In genomic region chr9:90921104-90921503, GRCh38 we compare ENCODE assay signal across 15 cellular contexts.
DNase-seq lines count a peak whose midpoint lies in the region; ATAC-seq and TF ChIP-seq lines count a peak whose summit lies in the region.
"Had no signal": no experiment of that assay in that cellular context is flagged by ENCODE, and none has a peak within 500 bp of the region (broad histone marks: within the 10 kb centered on the region; RNA-seq: fewer than 3 reads in every experiment).

No MANE protein-coding gene starts in this region.

- no peaks in the 10 kb centered on the region for H3K27me3 Mint-ChIP-seq in Calu3 (ENCODE audit: unreplicated experiment)

- H3K4me2 ChIP-seq in parathyroid adenoma (ENCODE audit: low read length), result peak overlapping the region; percentile 47

- H3K36me3 Mint-ChIP-seq in Calu3 (ENCODE audit: insufficient read depth, unreplicated experiment), result no peaks in the 10 kb centered on the region

- peak; percentile 10 for DNase-seq in Calu3
- peak; percentile 13 for DNase-seq in NCI-H2171 (lab: John Stamatoyannopoulos, UW)
- DNase-seq in fibroblast of pulmonary artery (ENCODE audit: low read depth), result peak; percentile 22
- no peak for DNase-seq in effector memory CD4-positive, alpha-beta T cell
- no peak for DNase-seq in HCEC 1CT
- DNase-seq: colonic mucosa; DND-41; NCI-H1048; stimulated activated CD4-positive, alpha-beta T cell treated with anti-CD3 and anti-CD28 coated beads, Interleukin-15, amount 100 ng/mL, for 24 hours had no signal

- H3K27me3 ChIP-seq in parathyroid adenoma (ENCODE audit: control insufficient read depth, insufficient read depth, low read length), result no peaks in the 10 kb centered on the region
- no peaks in the 10 kb centered on the region for H3K27me3 ChIP-seq in effector memory CD4-positive, alpha-beta T cell (replicated peaks; ENCODE audit: control insufficient read depth, insufficient read depth, low read length, poor library complexity, severe bottlenecking)
- H3K27me3 ChIP-seq: colonic mucosa, tibial nerve had no signal

- no TSS peak for BruUV-seq in Calu3 (replicated peaks; lab: Mats Ljungman, UMichigan)

- TF ChIP-seq CTCF in Calu3 (IDR thresholded peaks at IDR 0.05; ENCODE audit: unreplicated experiment) (no peak), fibroblast of pulmonary artery (IDR thresholded peaks at IDR 0.05; ENCODE audit: low read length, missing control alignments) (no peak), parathyroid adenoma (IDR thresholded peaks at IDR 0.05) (no peak)

- no peaks in the 10 kb centered on the region for H3K9me3 ChIP-seq in parathyroid adenoma (ENCODE audit: control insufficient read depth, low read length)
- H3K9me3 ChIP-seq in effector memory CD4-positive, alpha-beta T cell (ENCODE audit: control insufficient read depth, low read length), result no peaks in the 10 kb centered on the region
- H3K9me3 ChIP-seq: colonic mucosa, tibial nerve had no signal

- H3K9ac ChIP-seq in parathyroid adenoma, result no peak overlapping the region

- H3K36me3 ChIP-seq in parathyroid adenoma (ENCODE audit: control insufficient read depth, insufficient read depth, low read length), result no peaks in the 10 kb centered on the region
- H3K36me3 ChIP-seq in effector memory CD4-positive, alpha-beta T cell (ENCODE audit: control insufficient read depth, insufficient read depth, low read length), result no peaks in the 10 kb centered on the region
- H3K36me3 ChIP-seq: colonic mucosa, tibial nerve had no signal

- CTCF ChIA-PET in Calu3 (lab: Charles Lee), result no interaction called here

- H3K27ac ChIP-seq in parathyroid adenoma, result peak overlapping the region; percentile 21
- H3K27ac ChIP-seq in effector memory CD4-positive, alpha-beta T cell (ENCODE audit: insufficient read depth, low read length, poor library complexity, severe bottlenecking), result no peak overlapping the region
- H3K27ac ChIP-seq: colonic mucosa, tibial nerve had no signal

- H2AFZ ChIP-seq in parathyroid adenoma, result peak overlapping the region; percentile 45

- peaks cover 5% of the 10 kb centered on the region for H3K4me1 ChIP-seq in parathyroid adenoma
- H3K4me1 ChIP-seq in effector memory CD4-positive, alpha-beta T cell (ENCODE audit: control insufficient read depth, insufficient read depth, low read length, poor library complexity, severe bottlenecking), result no peaks in the 10 kb centered on the region
- H3K4me1 ChIP-seq: colonic mucosa, tibial nerve had no signal

- no peak for ATAC-seq in HG02884 (IDR thresholded peaks at IDR 0.05; ENCODE audit: unreplicated experiment)
- no peak for ATAC-seq in HG02852 (IDR thresholded peaks at IDR 0.05; ENCODE audit: unreplicated experiment)
- ATAC-seq: left colon had no signal

- H3K4me3 ChIP-seq in fibroblast of pulmonary artery (replicated peaks; ENCODE audit: low read depth, low read length), result no peak overlapping the region
- no peak overlapping the region for H3K4me3 ChIP-seq in parathyroid adenoma (ENCODE audit: low read depth, low read length)
- no peak overlapping the region for H3K4me3 ChIP-seq in effector memory CD4-positive, alpha-beta T cell (ENCODE audit: insufficient read depth, low read depth, low read length, poor library complexity, severe bottlenecking)
- H3K4me3 ChIP-seq: colonic mucosa, tibial nerve had no signal

- no peak overlapping the region for H3K4me3 Mint-ChIP-seq in Calu3 (ENCODE audit: low read depth, unreplicated experiment)
- H3K4me3 Mint-ChIP-seq: T-helper 1 cell treated with Interleukin-12 subunit alpha and Interleukin-12 subunit beta and Interleukin-4 antibody, amounts not matched to agents 30 μg/mL and 1 μg/mL, for 36 hours had no signal

- intact Hi-C loops in Calu3 (cut with micrococcal nuclease; ENCODE audit: unreplicated experiment), result no loop called here

- H3K27ac Mint-ChIP-seq in Calu3 (ENCODE audit: unreplicated experiment), result no peak overlapping the region
- H3K27ac Mint-ChIP-seq: T-helper 1 cell treated with Interleukin-12 subunit alpha and Interleukin-12 subunit beta and Interleukin-4 antibody, amounts not matched to agents 30 μg/mL and 1 μg/mL, for 36 hours had no signal

- no peaks in the 10 kb centered on the region for H3K79me2 ChIP-seq in parathyroid adenoma

- peaks cover 9% of the 10 kb centered on the region for H3K4me1 Mint-ChIP-seq in Calu3 (ENCODE audit: low read depth, unreplicated experiment)

- no peaks in the 10 kb centered on the region for H3K9me3 Mint-ChIP-seq in Calu3 (ENCODE audit: low read depth, unreplicated experiment)
- H3K9me3 Mint-ChIP-seq: T-helper 1 cell treated with Interleukin-12 subunit alpha and Interleukin-12 subunit beta and Interleukin-4 antibody, amounts not matched to agents 30 μg/mL and 1 μg/mL, for 36 hours had no signal

Comparison
In these comparisons a context has a peak if more than half of its experiments do, and no peak if none do; other contexts are left out.
1. DNase-seq: peak in Calu3 (single experiment), NCI-H2171 (single experiment) and fibroblast of pulmonary artery (single experiment); none in effector memory CD4-positive, alpha-beta T cell (0 of 3) and HCEC 1CT (single experiment).